23 cellular contexts compared by ENCODE assay signal in genomic region chr1:69940816-69941215, GRCh38.
"Had no signal": no experiment of that assay in that cellular context is flagged by ENCODE, and none has a peak within 500 bp of the region (broad histone marks: within the 10 kb centered on the region; RNA-seq: fewer than 3 reads in every experiment).

No MANE protein-coding gene starts in this region.

- H3K27me3 ChIP-seq: brain microvascular endothelial cell, cardiac muscle cell had no signal

- DNase-seq: activated CD4-positive, CD25-positive, alpha-beta regulatory T cell; activated CD8-positive, alpha-beta memory T cell treated with anti-CD3 and anti-CD28 coated beads, Interleukin-2, amount 50 U/mL, for 48 hours; activated CD8-positive, alpha-beta T cell treated with anti-CD3 and anti-CD28 coated beads, Interleukin-2, amount 10 ng/mL, durations not matched to agents 7 days and 5 days; activated T-cell treated with anti-CD3 and anti-CD28 coated beads, Interleukin-2, amount 50 U/mL, for 1 hour; amygdala; brain microvascular endothelial cell; MV-4-11; NCI-H1092 treated with DMSO at 0.1 percent for 48 hours; NCI-H1436; NCI-H1694 treated with DMSO at 0.1 percent for 48 hours; NCI-H2029 treated with DMSO at 0.1 percent for 48 hours; NCI-H345; NCI-H510A; NCI-H526 treated with DMSO at 0.1 percent for 48 hours; NCI-H82; NK-92 treated with Interleukin-12 subunit alpha and Interleukin-12 subunit beta, amount 100 ng/mL, for 24 hours; PC-3; SHP77 treated with DMSO at 0.1 percent for 48 hours; T-cell; T-helper 2 cell had no signal

- H3K36me3 ChIP-seq: brain microvascular endothelial cell, cardiac muscle cell had no signal

- H3K27ac ChIP-seq: brain microvascular endothelial cell, cardiac muscle cell, VCaP had no signal

- ATAC-seq: activated CD8-positive, alpha-beta T cell treated with anti-CD3 and anti-CD28 coated beads, Interleukin-2, amount 10 ng/mL, durations not matched to agents 7 days and 5 days; activated naive CD4-positive, alpha-beta T cell treated with anti-CD3 and anti-CD28 coated beads, Interleukin-2, amount 50 U/mL, for 72 hours; PC-3; T-cell had no signal

- H3K4me3 ChIP-seq: cardiac muscle cell had no signal
